In the genomic region with DNA sequence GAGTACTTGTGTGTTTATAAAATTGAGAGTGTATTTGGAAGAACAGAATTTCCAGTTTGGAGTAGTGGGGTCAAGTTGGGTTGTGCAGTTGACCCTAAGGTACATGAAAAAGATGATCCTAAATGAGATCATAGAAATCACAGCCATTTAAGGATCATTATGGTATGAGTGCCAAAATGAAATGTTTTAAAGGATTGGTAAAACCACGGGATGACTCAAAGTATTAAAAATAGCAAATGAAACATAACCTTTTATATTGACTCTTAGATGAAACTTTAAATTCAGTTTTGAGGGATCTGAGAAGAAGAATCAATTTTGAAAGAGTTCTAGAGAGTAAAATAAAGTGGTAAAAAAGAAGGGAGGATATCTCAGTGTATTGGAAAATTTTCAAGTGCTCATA, we compare ENCODE assay signal across 27 cellular contexts.
"Had no signal": no experiment of that assay in that cellular context is flagged by ENCODE, and none has a peak within 500 bp of the region (broad histone marks: within the 10 kb centered on the region; RNA-seq: fewer than 3 reads in every experiment).

No MANE protein-coding gene starts in this region.

- H3K36me3 ChIP-seq: left lung, ovary, right atrium auricular region, right lobe of liver, thyroid gland, transverse colon, upper lobe of left lung, vagina had no signal

- H3K27ac ChIP-seq: left lung, ovary, right atrium auricular region, right lobe of liver, testis, thyroid gland, transverse colon, upper lobe of left lung, vagina had no signal

- H3K27me3 ChIP-seq: left lung, ovary, right atrium auricular region, right lobe of liver, testis, thyroid gland, transverse colon, upper lobe of left lung, vagina had no signal

- DNase-seq: hypothalamus; immature natural killer cell; kidney; left colon; left lung; midbrain; mucosa of descending colon; naive thymus-derived CD4-positive, alpha-beta T cell; ovary; right lobe of liver; stimulated activated CD4-positive, alpha-beta T cell treated with anti-CD3 and anti-CD28 coated beads, Interleukin-1b, Interleukin-23, amount 100 ng/mL, for 48 hours; stimulated activated CD4-positive, alpha-beta T cell treated with anti-CD3 and anti-CD28 coated beads, Interleukin-2, amount 100 ng/mL, for 48 hours; stimulated activated CD4-positive, alpha-beta T cell treated with anti-CD3 and anti-CD28 coated beads, Interleukin-4, amount 100 ng/mL, for 4 hours; stimulated activated CD8-positive, alpha-beta memory T cell treated with anti-CD3 and anti-CD28 coated beads, Interleukin-4, amount 100 ng/mL, for 48 hours; stimulated activated naive CD4-positive, alpha-beta T cell treated with Interleukin-2 at 50 U/mL for 16 hours; stimulated activated naive CD8-positive, alpha-beta T cell treated with anti-CD3 and anti-CD28 coated beads, Interleukin-15, amount 100 ng/mL, for 72 hours; substantia nigra; testis; thyroid gland; transverse colon; upper lobe of left lung had no signal

- H3K9me3 ChIP-seq: left lung, mucosa of descending colon, ovary, right atrium auricular region, right lobe of liver, testis, thyroid gland, transverse colon, upper lobe of left lung, vagina had no signal

- H3K4me1 ChIP-seq: left lung, right atrium auricular region, right lobe of liver, testis, thyroid gland, upper lobe of left lung, vagina had no signal

- ATAC-seq: left colon; left lung; mucosa of descending colon; naive thymus-derived CD4-positive, alpha-beta T cell; natural killer cell treated with Interleukin-12 subunit alpha and Interleukin-12 subunit beta and Interleukin-15 and Interleukin-18, amount 100 ng/mL, for 72 hours; right lobe of liver; stimulated activated memory B cell treated with anti-CD40 and anti-IgM and Interleukin-4, amounts not matched to agents 10 μg/mL and 1 μg/mL and 100 μg/mL, for 72 hours; stimulated activated naive CD8-positive, alpha-beta T cell treated with anti-CD3 and anti-CD28 coated beads, Interleukin-15, amount 100 ng/mL, for 72 hours had no signal

- H3K4me2 ChIP-seq: smooth muscle cell had no signal

- H3K4me3 ChIP-seq: left lung, lung, mucosa of descending colon, ovary, right atrium auricular region, right lobe of liver, smooth muscle cell, testis, thyroid gland, transverse colon, upper lobe of left lung, vagina had no signal
